8 cellular contexts compared by ENCODE assay signal in genomic region chr4:108620933-108621905, GRCh38. TPM values are rescaled to one million over a fixed set of nuclear protein-coding genes. Genes with fewer than 3 reads are reported as not detected.
DNase-seq lines count a peak whose midpoint lies in the region; ATAC-seq and TF ChIP-seq lines count a peak whose summit lies in the region.

No MANE protein-coding gene starts in this region.

- ATAC-seq in DND-41 (ENCODE audit: insufficient read depth, low read depth) (no peak), HG03066 (IDR thresholded peaks at IDR 0.05; ENCODE audit: low read depth, unreplicated experiment) (peak; percentile 7), GM21423 (IDR thresholded peaks at IDR 0.05; ENCODE audit: unreplicated experiment) (no peak), GM18861 (IDR thresholded peaks at IDR 0.05; ENCODE audit: unreplicated experiment) (no peak)

- H3K36me3 ChIP-seq in DND-41 (ENCODE audit: insufficient read depth, low read length) (peaks cover 65% of the 10 kb centered on the region), tibial artery (peaks cover 40 to 44% (median 44%) of the 10 kb centered on the region in 3 donors)

- TF ChIP-seq CTCF in DND-41 (IDR thresholded peaks at IDR 0.05; ENCODE audit: borderline replicate concordance, extremely low read depth, low read length, poor library complexity, severe bottlenecking) (no peak), tibial artery (IDR thresholded peaks at IDR 0.05) (no peak)

- H3K9ac ChIP-seq in DND-41 (ENCODE audit: low read depth, low read length) = peak overlapping the region; percentile 62

- intact Hi-C loops in tibial artery (cut with DNase I; ENCODE audit: low total_unique reads) (loop anchor here (10.0 kb wide), 1 partner anchor 1194 kb away; the partner anchor contains the start of gene GAR1), posterior cingulate gyrus (cut with DNase I) (loop anchor here (1.0 kb wide), 1 partner anchor 29 kb away; the partner anchor contains the start of gene OSTC)

- 7 to 14% (median 11%) methylated on average over 23 of the region's 23 CpGs for WGBS in adipose tissue, 3 donors

- DNase-seq in DND-41 (no peak), tibial artery (no peak), posterior cingulate gyrus (no peak)

- H3K27ac ChIP-seq in DND-41 (ENCODE audit: low read length) (peak overlapping the region; percentile 79), adipose tissue (ENCODE audit: low read depth, low read length) (peak overlapping the region; percentile 3), layer of hippocampus (ENCODE audit: low read depth, low read length) (peak overlapping the region; percentile 58), tibial artery (peak overlapping the region; percentile 79 to 83)

- H3K9me3 ChIP-seq in DND-41 (ENCODE audit: insufficient read depth, low read length, severe bottlenecking) = peaks cover 7% of the 10 kb centered on the region
- H3K9me3 ChIP-seq in tibial artery = no peaks in the 10 kb centered on the region

- H3K4me1 ChIP-seq in DND-41 (ENCODE audit: insufficient read depth, low read length) (peaks cover 51% of the 10 kb centered on the region), tibial artery (peaks cover 0 to 27% (median 16%) of the 10 kb centered on the region in 4 donors)

- H3K4me3 ChIP-seq in DND-41 (ENCODE audit: low read depth in 1 of 2, low read length in 2 of 2) (peak overlapping the region; percentile 50 to 70), tibial artery (peak overlapping the region; percentile 59 to 83)

- H4K20me1 ChIP-seq in DND-41 (ENCODE audit: insufficient read depth, low read length) = peaks cover 47% of the 10 kb centered on the region

- H3K27me3 ChIP-seq in DND-41 (ENCODE audit: insufficient read depth, low read length, poor library complexity) (no peaks in the 10 kb centered on the region), layer of hippocampus (ENCODE audit: control insufficient read depth, insufficient read depth, low read length) (no peaks in the 10 kb centered on the region), tibial artery (no peaks in the 10 kb centered on the region)

- peak overlapping the region; percentile 65 for H3K4me2 ChIP-seq in DND-41 (ENCODE audit: insufficient read depth, low read length)

- peak overlapping the region; percentile 65 for H2AFZ ChIP-seq in DND-41 (ENCODE audit: low read depth, low read length)

- H3K79me2 ChIP-seq in DND-41 (ENCODE audit: insufficient read depth, low read length) = peaks cover 78% of the 10 kb centered on the region

RNA-seq across cellular contexts. Expression of gene RPL34, which starts 0.8 kb away (rescaled TPM):
- polyA plus RNA-seq in adipose tissue = 1,000 to 10,000 TPM; 3,144 to 7,957 (median 3,556) TPM

RNA-seq across cellular contexts. Expression of gene OSTC, which starts 29.2 kb away (rescaled TPM):
- polyA plus RNA-seq in adipose tissue = 100 to 1,000 TPM in 2 of 3 donors, 10 to 100 TPM in 1; 64.4 to 109 (median 105) TPM

Comparison
In these comparisons a context has a peak if more than half of its experiments do, and no peak if none do; other contexts are left out.
1. H3K27ac ChIP-seq: peak in every context shown above with its lines; median percentile 81 in tibial artery; 79 in DND-41; 58 in layer of hippocampus; 3 in adipose tissue.